Comparison of ENCODE assay signal across 1 cellular context in genomic region chr9:113616716-113617496, GRCh38.
TF ChIP-seq lines count a peak whose summit lies in the region.

No MANE protein-coding gene starts in this region.

TF ChIP-seq in HepG2, 621 proteins besides CTCF, POLR2A, EP300 and RAD21 (continued from another document):
- TF ChIP-seq TFDP1 (CRISPR knock-in tag; IDR thresholded peaks at IDR 0.05; ENCODE audit: borderline replicate concordance) = 0 out of 2 replicates have a peak, but pooled peaks have one; percentile 19
- TF ChIP-seq ZNF414 (CRISPR knock-in tag; IDR thresholded peaks at IDR 0.05) = no peak
- TF ChIP-seq ZNF318 (CRISPR knock-in tag; IDR thresholded peaks at IDR 0.05) = no peak
- 0 out of 2 replicates have a peak, but pooled peaks have one; percentile 26 for TF ChIP-seq POGZ (CRISPR knock-in tag; IDR thresholded peaks at IDR 0.05)
- no peak for TF ChIP-seq ZBTB43 (CRISPR knock-in tag; conservative IDR thresholded peaks at IDR 0.05)
- TF ChIP-seq POGK (CRISPR knock-in tag; conservative IDR thresholded peaks at IDR 0.05) = no peak
- TF ChIP-seq TFDP2 (CRISPR knock-in tag; IDR thresholded peaks at IDR 0.05) = no peak
- peak; percentile 63 for TF ChIP-seq ZNF143 (CRISPR knock-in tag; IDR thresholded peaks at IDR 0.05)
- TF ChIP-seq ZFY (CRISPR knock-in tag; IDR thresholded peaks at IDR 0.05) = 0 out of 2 replicates have a peak, but pooled peaks have one; percentile 20
- TF ChIP-seq ZNF644 (CRISPR knock-in tag; IDR thresholded peaks at IDR 0.05; ENCODE audit: low read depth) = peak; percentile 61; the same call in 1 of the 2 replicates
